In the genomic region with DNA sequence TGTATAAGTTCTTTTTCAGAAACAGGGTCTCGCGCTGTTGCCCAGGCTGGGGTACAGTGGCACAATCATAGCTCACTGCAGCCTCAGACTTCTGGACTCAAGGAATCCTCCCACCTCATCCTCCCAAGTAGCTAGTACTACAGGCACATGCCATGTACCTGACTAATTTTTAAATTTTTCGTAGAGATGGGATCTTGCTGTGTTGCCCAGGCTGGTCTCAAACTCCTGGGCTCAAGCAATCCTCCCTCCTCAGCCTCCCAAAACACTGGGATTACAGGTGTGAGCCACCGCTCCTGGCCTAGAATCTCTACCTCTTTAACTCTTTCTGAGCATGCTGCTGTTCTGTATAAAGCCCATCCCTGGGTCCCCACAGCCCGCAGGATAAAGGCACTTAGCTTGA, we compare ENCODE assay signal across 1 cellular context. TPM values are rescaled to one million over a fixed set of nuclear protein-coding genes. Genes with fewer than 3 reads are reported as not detected.
"Had no signal": no experiment of that assay in that cellular context is flagged by ENCODE, and none has a peak within 500 bp of the region (broad histone marks: within the 10 kb centered on the region; RNA-seq: fewer than 3 reads in every experiment).

No MANE protein-coding gene starts in this region.

RNA-seq across cellular contexts. Expression of gene GATA3, which starts 23.3 kb away (rescaled TPM):
- total RNA-seq: LHCN-M2 had no signal
